ENCODE assay signal across 16 cellular contexts in the genomic region with DNA sequence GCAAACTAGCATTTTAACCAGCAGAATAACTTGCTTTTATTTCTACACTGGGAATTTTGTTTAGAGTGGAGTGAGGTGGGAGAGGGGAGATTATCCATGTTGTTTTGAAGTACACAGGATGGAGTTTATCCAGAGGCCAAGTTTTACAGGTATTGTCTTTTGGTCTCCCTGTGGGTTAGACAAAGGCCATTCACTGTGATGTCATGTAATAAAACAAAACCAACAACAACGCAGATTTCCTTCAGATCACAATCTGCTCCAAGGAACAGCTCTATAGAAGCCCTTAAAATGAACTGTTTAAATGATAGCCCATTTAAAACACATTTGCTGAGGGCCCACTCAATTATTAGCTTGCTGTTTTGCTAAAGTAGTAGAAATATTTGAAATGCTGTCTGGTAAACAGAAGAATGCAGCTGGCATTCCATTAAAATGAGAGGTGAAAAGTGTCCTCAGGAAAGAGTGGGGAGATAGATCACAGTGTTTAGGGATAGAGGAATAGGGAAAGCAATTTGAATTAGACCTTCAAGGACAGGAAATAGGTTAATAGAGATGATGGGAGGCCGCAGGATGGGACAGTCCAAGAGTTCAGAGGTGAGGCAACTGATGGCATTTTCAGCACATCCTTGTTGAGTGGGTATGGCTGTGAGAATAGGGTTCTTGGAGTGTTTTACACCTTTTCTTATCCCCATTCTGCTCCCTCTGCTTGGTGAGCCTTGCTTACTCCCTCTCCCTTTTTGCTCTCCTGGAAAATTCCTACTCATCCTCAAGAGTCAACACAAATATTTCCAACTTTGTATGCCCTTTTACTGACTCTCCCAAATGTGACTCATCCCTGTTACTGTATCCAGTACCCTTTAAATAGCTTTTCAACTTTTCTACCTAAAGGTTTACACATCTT.
A peak's percentile ranks its signal among the peaks of the same experiment; 100 is the strongest.
DNase-seq lines count a peak whose midpoint lies in the region; ATAC-seq, FAIRE-seq and TF ChIP-seq lines count a peak whose summit lies in the region.
"Had no signal": no experiment of that assay in that cellular context is flagged by ENCODE, and none has a peak within 500 bp of the region (broad histone marks: within the 10 kb centered on the region; RNA-seq: fewer than 3 reads in every experiment).

No MANE protein-coding gene starts in this region.

- no peak for TF ChIP-seq CTCF in HFFc6 (IDR thresholded peaks at IDR 0.05)
- TF ChIP-seq CTCF in astrocyte (IDR thresholded peaks at IDR 0.05; ENCODE audit: insufficient read depth, low read depth, low read length), result no peak
- no peak for TF ChIP-seq CTCF in smooth muscle cell (IDR thresholded peaks at IDR 0.05; ENCODE audit: borderline replicate concordance, insufficient read depth, poor library complexity, severe bottlenecking)
- TF ChIP-seq CTCF in tibial artery (IDR thresholded peaks at IDR 0.05), result no peak

- no peak overlapping the region for H3K4me3 ChIP-seq in astrocyte (ENCODE audit: insufficient read depth, low read depth, low read length)
- no peak overlapping the region for H3K4me3 ChIP-seq in smooth muscle cell
- no peak overlapping the region for H3K4me3 ChIP-seq in tibial artery
- H3K4me3 ChIP-seq: heart left ventricle, testis had no signal

- no peaks in the 10 kb centered on the region for H3K79me2 ChIP-seq in astrocyte (ENCODE audit: insufficient read depth, low read length)
- no peaks in the 10 kb centered on the region for H3K79me2 ChIP-seq in smooth muscle cell (ENCODE audit: low read depth)

- H3K27me3 ChIP-seq in astrocyte (ENCODE audit: insufficient read depth, low read length) (no peaks in the 10 kb centered on the region), smooth muscle cell (ENCODE audit: low read depth) (no peaks in the 10 kb centered on the region), tibial artery (no peaks in the 10 kb centered on the region)
- H3K27me3 ChIP-seq: heart left ventricle, testis had no signal

- H3K27ac Mint-ChIP-seq in HFFc6, result peak overlapping the region; percentile 88
- peak overlapping the region; percentile 92 for H3K27ac Mint-ChIP-seq in astrocyte (ENCODE audit: unreplicated experiment)
- H3K27ac Mint-ChIP-seq: activated CD4-positive, alpha-beta T cell treated with anti-CD3 and anti-CD28 coated beads, Interleukin-2, amount 10 ng/mL, durations not matched to agents 24 days and 14 days had no signal

- peaks cover 10% of the 10 kb centered on the region for H3F3A ChIP-seq in smooth muscle cell (ENCODE audit: low read depth)

- intact Hi-C loops in tibial artery (cut with DNase I; ENCODE audit: low total_unique reads) (no loop called here), posterior vena cava (cut with DNase I) (no loop called here)

- H3K4me1 ChIP-seq in astrocyte (ENCODE audit: insufficient read depth, low read length), result peaks cover 17% of the 10 kb centered on the region
- H3K4me1 ChIP-seq in smooth muscle cell (ENCODE audit: low read depth), result peaks cover 12% of the 10 kb centered on the region
- no peaks in the 10 kb centered on the region for H3K4me1 ChIP-seq in tibial artery
- H3K4me1 ChIP-seq: testis had no signal

- H3K27me3 Mint-ChIP-seq in HFFc6 (ENCODE audit: insufficient read depth), result no peaks in the 10 kb centered on the region
- H3K27me3 Mint-ChIP-seq in astrocyte (ENCODE audit: low read depth, unreplicated experiment), result no peaks in the 10 kb centered on the region

- H3K4me2 ChIP-seq in astrocyte (ENCODE audit: low read length) (peak overlapping the region; percentile 78), smooth muscle cell (peak overlapping the region; percentile 60)

- H2AFZ ChIP-seq in astrocyte (ENCODE audit: low read depth, low read length) (no peak overlapping the region), smooth muscle cell (ENCODE audit: low read depth) (no peak overlapping the region)

- H3K9me3 ChIP-seq in astrocyte (ENCODE audit: insufficient read depth, low read depth, low read length) (no peaks in the 10 kb centered on the region), smooth muscle cell (replicated peaks; ENCODE audit: low read depth) (peaks cover 11% of the 10 kb centered on the region), tibial artery (peaks cover 0 to 8% (median 0%) of the 10 kb centered on the region in 3 donors)
- H3K9me3 ChIP-seq: testis had no signal

- H4K20me1 ChIP-seq in astrocyte (ENCODE audit: insufficient read depth, low read length) (no peaks in the 10 kb centered on the region), smooth muscle cell (ENCODE audit: low read depth) (no peaks in the 10 kb centered on the region)

- peaks cover 20% of the 10 kb centered on the region for H3K9me3 Mint-ChIP-seq in HFFc6
- peaks cover 6% of the 10 kb centered on the region for H3K9me3 Mint-ChIP-seq in astrocyte (ENCODE audit: unreplicated experiment)

- H3K36me3 Mint-ChIP-seq in HFFc6 (ENCODE audit: low read depth) (peaks cover 37% of the 10 kb centered on the region), astrocyte (ENCODE audit: low read depth, unreplicated experiment) (no peaks in the 10 kb centered on the region)

- peak; percentile 73 for FAIRE-seq in astrocyte (lab: Jason Lieb, UNC)

- no peak for ATAC-seq in HG02870 (IDR thresholded peaks at IDR 0.05; ENCODE audit: unreplicated experiment)

- DNase-seq in HFFc6 (peak; percentile 68), astrocyte (ENCODE audit: low read depth) (peak; percentile 75), glomerular visceral epithelial cell (ENCODE audit: extremely low spot score) (peak; percentile 17), smooth muscle cell (lab: John Stamatoyannopoulos, UW; ENCODE audit: unreplicated experiment) (no peak), tibial artery (no peak), middle frontal gyrus (ENCODE audit: extremely low spot score, low spot score) (no peak), posterior vena cava (ENCODE audit: low spot score) (no peak)
- DNase-seq: activated CD4-positive, alpha-beta T cell treated with anti-CD3 and anti-CD28 coated beads, Interleukin-2, amount 10 ng/mL, durations not matched to agents 24 days and 14 days; anterior cingulate cortex; heart left ventricle; NCI-H1105 treated with DMSO at 0.1 percent for 48 hours; NCI-H510A treated with DMSO at 0.1 percent for 48 hours; occipital lobe; T-helper 2 cell; testis had no signal

- H3K27ac ChIP-seq in astrocyte (ENCODE audit: low read depth, low read length) (peak overlapping the region; percentile 79), smooth muscle cell (ENCODE audit: low read depth) (peak overlapping the region; percentile 75), tibial artery (no peak overlapping the region)
- H3K27ac ChIP-seq: testis had no signal

- 61% methylated on average over 2 of the region's 2 CpGs for WGBS in smooth muscle cell (ENCODE audit: low lambda C conversion rate)

- H3K4me1 Mint-ChIP-seq in HFFc6 (ENCODE audit: low read depth), result peaks cover 56% of the 10 kb centered on the region
- H3K4me1 Mint-ChIP-seq in astrocyte (ENCODE audit: low read depth, unreplicated experiment), result peaks cover 19% of the 10 kb centered on the region

- peak overlapping the region; percentile 58 for H3K9ac ChIP-seq in astrocyte (ENCODE audit: low read length)
- peak overlapping the region; percentile 23 for H3K9ac ChIP-seq in smooth muscle cell (ENCODE audit: low read depth)

- H3K36me3 ChIP-seq in astrocyte (ENCODE audit: insufficient read depth, low read length) (no peaks in the 10 kb centered on the region), smooth muscle cell (ENCODE audit: low read depth) (no peaks in the 10 kb centered on the region), tibial artery (no peaks in the 10 kb centered on the region)
- H3K36me3 ChIP-seq: heart left ventricle had no signal

- H3K4me3 Mint-ChIP-seq in HFFc6 (peak overlapping the region; percentile 65), astrocyte (ENCODE audit: unreplicated experiment) (no peak overlapping the region)
- H3K4me3 Mint-ChIP-seq: activated CD4-positive, alpha-beta T cell treated with anti-CD3 and anti-CD28 coated beads, Interleukin-2, amount 10 ng/mL, durations not matched to agents 24 days and 14 days had no signal

Comparison
In these comparisons a context has a peak if more than half of its experiments do, and no peak if none do; other contexts are left out.
1. DNase-seq: peak in HFFc6 (single experiment), astrocyte (single experiment) and glomerular visceral epithelial cell (single experiment); none in smooth muscle cell (single experiment), tibial artery (0 of 2), middle frontal gyrus (single experiment) and posterior vena cava (single experiment).
2. H3K27ac ChIP-seq: peak in astrocyte (single experiment) and smooth muscle cell (single experiment); none in tibial artery (0 of 2).